ENCODE assay signal across 9 cellular contexts in genomic region chr7:30468791-30469190, GRCh38. TPM values are rescaled to one million over a fixed set of nuclear protein-coding genes. Genes with fewer than 3 reads are reported as not detected.
DNase-seq lines count a peak whose midpoint lies in the region; ATAC-seq and TF ChIP-seq lines count a peak whose summit lies in the region.
"Had no signal": no experiment of that assay in that cellular context is flagged by ENCODE, and none has a peak within 500 bp of the region (broad histone marks: within the 10 kb centered on the region; RNA-seq: fewer than 3 reads in every experiment).

No MANE protein-coding gene starts in this region.

- H3K9me3 Mint-ChIP-seq in CD4-positive, CD25-positive, alpha-beta regulatory T cell: no peaks in the 10 kb centered on the region
- H3K9me3 Mint-ChIP-seq: stimulated activated naive CD8-positive, alpha-beta T cell treated with anti-CD3 and anti-CD28 coated beads, Interleukin-15, amount 100 ng/mL, for 72 hours had no signal

- DNase-seq in CD4-positive, CD25-positive, alpha-beta regulatory T cell: no peak
- DNase-seq in brain microvascular endothelial cell (no peak), left cardiac atrium (peak; percentile 61), kidney tubule cell (ENCODE audit: low spot score) (no peak), substantia nigra (lab: John Stamatoyannopoulos, UW) (no peak), NCI-H2171 treated with DMSO at 0.1 percent for 48 hours (lab: John Stamatoyannopoulos, UW) (no peak)
- DNase-seq: stimulated activated naive CD8-positive, alpha-beta T cell treated with anti-CD3 and anti-CD28 coated beads, Interleukin-15, amount 100 ng/mL, for 72 hours had no signal

- no peak overlapping the region for H3K27ac ChIP-seq in CD4-positive, CD25-positive, alpha-beta regulatory T cell (ENCODE audit: insufficient read depth, low read length, poor library complexity, severe bottlenecking)
- peak overlapping the region; percentile 73 for H3K27ac ChIP-seq in brain microvascular endothelial cell
- peak overlapping the region; percentile 80 for H3K27ac ChIP-seq in rectal smooth muscle tissue (ENCODE audit: low read depth, low read length)
- H3K27ac ChIP-seq in substantia nigra (ENCODE audit: low read depth, low read length, poor library complexity, severe bottlenecking): no peak overlapping the region

- peaks cover 21% of the 10 kb centered on the region for H3K36me3 Mint-ChIP-seq in CD4-positive, CD25-positive, alpha-beta regulatory T cell

- ATAC-seq in CD4-positive, CD25-positive, alpha-beta regulatory T cell (ENCODE audit: low read depth in 2 of 2): no peak
- ATAC-seq in left cardiac atrium (peak; percentile 19 to 41), HG02588 (IDR thresholded peaks at IDR 0.05; ENCODE audit: unreplicated experiment) (no peak)
- ATAC-seq: stimulated activated naive CD8-positive, alpha-beta T cell treated with anti-CD3 and anti-CD28 coated beads, Interleukin-15, amount 100 ng/mL, for 72 hours had no signal

- TF ChIP-seq CTCF in brain microvascular endothelial cell (IDR thresholded peaks at IDR 0.05; ENCODE audit: low read depth, low read length, missing control alignments): no peak

- intact Hi-C loops in left cardiac atrium (cut with DNase I): no loop called here

- H3K4me1 ChIP-seq in CD4-positive, CD25-positive, alpha-beta regulatory T cell (ENCODE audit: control insufficient read depth, insufficient read depth, low read length, poor library complexity, severe bottlenecking): peaks cover 23% of the 10 kb centered on the region
- peaks cover 32% of the 10 kb centered on the region for H3K4me1 ChIP-seq in rectal smooth muscle tissue (ENCODE audit: control insufficient read depth, insufficient read depth, low read length)

- no peaks in the 10 kb centered on the region for H3K9me3 ChIP-seq in CD4-positive, CD25-positive, alpha-beta regulatory T cell (ENCODE audit: control insufficient read depth in 2 of 2, low read length in 2 of 2)

- peak overlapping the region in 2 of 3 donors; percentile 6 to 59 for H3K27ac Mint-ChIP-seq in CD4-positive, CD25-positive, alpha-beta regulatory T cell

- no peaks in the 10 kb centered on the region for H3K27me3 ChIP-seq in CD4-positive, CD25-positive, alpha-beta regulatory T cell (ENCODE audit: control insufficient read depth, insufficient read depth, low read length)
- H3K27me3 ChIP-seq in brain microvascular endothelial cell (replicated peaks): no peaks in the 10 kb centered on the region
- peaks cover 2% of the 10 kb centered on the region for H3K27me3 ChIP-seq in rectal smooth muscle tissue (ENCODE audit: control insufficient read depth, insufficient read depth, low read length)

- no peak overlapping the region for H3K9ac ChIP-seq in rectal smooth muscle tissue (ENCODE audit: low read length)

- H3K27me3 Mint-ChIP-seq in CD4-positive, CD25-positive, alpha-beta regulatory T cell: no peaks in the 10 kb centered on the region
- H3K27me3 Mint-ChIP-seq: stimulated activated naive CD8-positive, alpha-beta T cell treated with anti-CD3 and anti-CD28 coated beads, Interleukin-15, amount 100 ng/mL, for 72 hours had no signal

- no peak overlapping the region for H3K4me3 Mint-ChIP-seq in CD4-positive, CD25-positive, alpha-beta regulatory T cell
- H3K4me3 Mint-ChIP-seq: stimulated activated naive CD8-positive, alpha-beta T cell treated with anti-CD3 and anti-CD28 coated beads, Interleukin-15, amount 100 ng/mL, for 72 hours had no signal

- H3K4me1 Mint-ChIP-seq in CD4-positive, CD25-positive, alpha-beta regulatory T cell: peaks cover 28 to 85% (median 57%) of the 10 kb centered on the region in 4 donors

- H3K4me3 ChIP-seq in CD4-positive, CD25-positive, alpha-beta regulatory T cell (ENCODE audit: low read depth, low read length): no peak overlapping the region
- H3K4me3 ChIP-seq in brain microvascular endothelial cell (ENCODE audit: low read depth, low read length) (no peak overlapping the region), rectal smooth muscle tissue (ENCODE audit: low read length) (no peak overlapping the region)

- in situ Hi-C loops in brain microvascular endothelial cell (cut with HindIII; ENCODE audit: low pct_ligation_motif_present, low sequenced_read_pairs): no loop called here

- peaks cover 12% of the 10 kb centered on the region for H3K36me3 ChIP-seq in CD4-positive, CD25-positive, alpha-beta regulatory T cell (ENCODE audit: control insufficient read depth, insufficient read depth, low read length)
- no peaks in the 10 kb centered on the region for H3K36me3 ChIP-seq in brain microvascular endothelial cell (replicated peaks)
- H3K36me3 ChIP-seq in rectal smooth muscle tissue (ENCODE audit: control insufficient read depth, insufficient read depth, low read length): no peaks in the 10 kb centered on the region

RNA-seq across cellular contexts. Expression of gene NOD1, which starts 9.8 kb away (rescaled TPM):
- 24.8 TPM for total RNA-seq in CD4-positive, CD25-positive, alpha-beta regulatory T cell
- 1 to 10 TPM; 4.8 to 7.3 (median 7.0) TPM for polyA plus RNA-seq in CD4-positive, CD25-positive, alpha-beta regulatory T cell
- total RNA-seq in left cardiac atrium: 10 to 100 TPM; 10.6 to 18.1 TPM

RNA-seq across cellular contexts. Expression of gene GGCT, which starts 35.8 kb away (rescaled TPM):
- total RNA-seq in CD4-positive, CD25-positive, alpha-beta regulatory T cell: 10.9 TPM
- polyA plus RNA-seq in CD4-positive, CD25-positive, alpha-beta regulatory T cell: 10 to 100 TPM; 25.6 to 32.7 (median 28.2) TPM
- 10 to 100 TPM; 22.0 to 31.7 TPM for total RNA-seq in left cardiac atrium

Comparison
In these comparisons a context has a peak if more than half of its experiments do, and no peak if none do; other contexts are left out.
1. ATAC-seq: peak in left cardiac atrium (2 of 2); none in CD4-positive, CD25-positive, alpha-beta regulatory T cell (0 of 2) and HG02588 (single experiment).
2. H3K27ac ChIP-seq: peak in brain microvascular endothelial cell (single experiment) and rectal smooth muscle tissue (single experiment); none in CD4-positive, CD25-positive, alpha-beta regulatory T cell (single experiment) and substantia nigra (single experiment).